9 cellular contexts compared by ENCODE assay signal in the genomic region with DNA sequence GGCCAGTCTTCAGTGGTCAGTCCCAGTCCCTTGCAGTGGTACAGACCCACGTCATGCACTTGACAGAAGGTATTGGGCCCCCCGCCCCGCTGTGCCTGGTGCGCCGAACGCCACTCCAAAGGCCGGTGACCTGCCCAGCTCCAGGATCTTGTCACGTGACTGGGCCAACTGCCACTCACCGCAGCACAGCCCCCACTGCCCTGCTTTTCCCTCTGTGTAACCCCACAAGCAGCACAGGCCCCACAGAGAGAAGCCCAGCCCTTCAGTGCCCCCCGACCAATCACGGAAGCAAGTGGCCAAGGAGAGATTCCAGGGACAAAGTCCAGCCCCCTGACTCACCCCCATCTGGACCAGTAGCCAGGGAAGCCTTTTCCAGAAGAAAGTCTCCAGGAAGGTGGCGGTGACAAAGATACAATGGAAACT. TPM values are rescaled to one million over a fixed set of nuclear protein-coding genes. Genes with fewer than 3 reads are reported as not detected.
DNase-seq lines count a peak whose midpoint lies in the region; ATAC-seq and TF ChIP-seq lines count a peak whose summit lies in the region.
"Had no signal": no experiment of that assay in that cellular context is flagged by ENCODE, and none has a peak within 500 bp of the region (broad histone marks: within the 10 kb centered on the region; RNA-seq: fewer than 3 reads in every experiment).

No MANE protein-coding gene starts in this region.

- H3K4me3 Mint-ChIP-seq in activated T-helper 1 cell treated with anti-CD3 and anti-CD28 coated beads, Interleukin-12 subunit alpha, Interleukin-12 subunit beta, Interleukin-2, Interleukin-4 antibody, amounts not matched to agents 30 ng/mL and 10 ng/mL and 1 ng/mL, durations not matched to agents 14 hours and 24 hours and 36 hours: peak overlapping the region; percentile 89

- DNase-seq in Right ventricle myocardium inferior (ENCODE audit: missing footprints) (peak; percentile 76), cardiac septum (ENCODE audit: low spot score) (no peak), left lung (peak; percentile 66 to 90), upper lobe of right lung (peak; percentile 69), NCI-H524 treated with DMSO at 0.1 percent for 48 hours (lab: John Stamatoyannopoulos, UW) (no peak), PC-9 (no peak)
- no peak for DNase-seq in activated T-helper 1 cell treated with anti-CD3 and anti-CD28 coated beads, Interleukin-12 subunit alpha, Interleukin-12 subunit beta, Interleukin-2, Interleukin-4 antibody, amounts not matched to agents 30 ng/mL and 10 ng/mL and 1 ng/mL, durations not matched to agents 14 hours and 24 hours and 36 hours (ENCODE audit: low spot score)
- DNase-seq in NK-92 treated with Interleukin-12 subunit alpha and Interleukin-12 subunit beta, amount 100 ng/mL, for 24 hours (lab: John Stamatoyannopoulos, UW): no peak
- DNase-seq: DMS79 had no signal

- H3K4me3 ChIP-seq in left lung: peak overlapping the region in 1 of 2 donors; percentile 53
- peak overlapping the region; percentile 42 for H3K4me3 ChIP-seq in upper lobe of right lung
- no peak overlapping the region for H3K4me3 ChIP-seq in PC-9

- no peaks in the 10 kb centered on the region for H3K9me2 ChIP-seq in PC-9 (ENCODE audit: insufficient read depth)

- POLR2A ChIA-PET in PC-9 (lab: Charles Lee; ENCODE audit: unreplicated experiment): interaction anchor here (0.7 kb wide), 1 partner anchor 15 kb away, joined by 4 read pairs; no protein-coding TSS in a partner anchor

- no peaks in the 10 kb centered on the region for H3K27me3 Mint-ChIP-seq in activated T-helper 1 cell treated with anti-CD3 and anti-CD28 coated beads, Interleukin-12 subunit alpha, Interleukin-12 subunit beta, Interleukin-2, Interleukin-4 antibody, amounts not matched to agents 30 ng/mL and 10 ng/mL and 1 ng/mL, durations not matched to agents 14 hours and 24 hours and 36 hours (ENCODE audit: insufficient read depth)

- no peaks in the 10 kb centered on the region for H3K36me3 ChIP-seq in left lung
- H3K36me3 ChIP-seq in upper lobe of right lung: no peaks in the 10 kb centered on the region
- H3K36me3 ChIP-seq in PC-9 (ENCODE audit: low read depth): no peaks in the 10 kb centered on the region

- no peaks in the 10 kb centered on the region for H3K9me3 ChIP-seq in left lung
- no peaks in the 10 kb centered on the region for H3K9me3 ChIP-seq in upper lobe of right lung
- H3K9me3 ChIP-seq in PC-9 (ENCODE audit: insufficient read depth, low read depth): no peaks in the 10 kb centered on the region

- no peak overlapping the region for H3K4me2 ChIP-seq in PC-9

- H3K9me3 Mint-ChIP-seq in activated T-helper 1 cell treated with anti-CD3 and anti-CD28 coated beads, Interleukin-12 subunit alpha, Interleukin-12 subunit beta, Interleukin-2, Interleukin-4 antibody, amounts not matched to agents 30 ng/mL and 10 ng/mL and 1 ng/mL, durations not matched to agents 14 hours and 24 hours and 36 hours: no peaks in the 10 kb centered on the region

- H3F3A ChIP-seq in PC-9 (ENCODE audit: insufficient read depth, low read depth): no peaks in the 10 kb centered on the region

- no peaks in the 10 kb centered on the region for H4K20me1 ChIP-seq in PC-9 (ENCODE audit: insufficient read depth)

- ATAC-seq in Right ventricle myocardium inferior (no peak), left lung (peak; percentile 19), upper lobe of right lung (peak; percentile 18)

- peak overlapping the region; percentile 56 to 95 for H3K27ac ChIP-seq in left lung
- H3K27ac ChIP-seq in upper lobe of right lung: peak overlapping the region; percentile 67
- no peak overlapping the region for H3K27ac ChIP-seq in PC-9

- TF ChIP-seq CTCF in left lung (IDR thresholded peaks at IDR 0.05): no peak
- no peak for TF ChIP-seq CTCF in upper lobe of right lung (IDR thresholded peaks at IDR 0.05)
- TF ChIP-seq CTCF in PC-9 (conservative IDR thresholded peaks at IDR 0.05): no peak

- peaks cover 62% of the 10 kb centered on the region for H3K4me1 Mint-ChIP-seq in activated T-helper 1 cell treated with anti-CD3 and anti-CD28 coated beads, Interleukin-12 subunit alpha, Interleukin-12 subunit beta, Interleukin-2, Interleukin-4 antibody, amounts not matched to agents 30 ng/mL and 10 ng/mL and 1 ng/mL, durations not matched to agents 14 hours and 24 hours and 36 hours (ENCODE audit: low read depth)

- no TSS peak for BruUV-seq in PC-9 (replicated peaks; lab: Mats Ljungman, UMichigan)

- H3K27ac Mint-ChIP-seq in activated T-helper 1 cell treated with anti-CD3 and anti-CD28 coated beads, Interleukin-12 subunit alpha, Interleukin-12 subunit beta, Interleukin-2, Interleukin-4 antibody, amounts not matched to agents 30 ng/mL and 10 ng/mL and 1 ng/mL, durations not matched to agents 14 hours and 24 hours and 36 hours: peak overlapping the region; percentile 90

- intact Hi-C loops in Right ventricle myocardium inferior (cut with DNase I): no loop called here
- intact Hi-C loops in cardiac septum (cut with DNase I): no loop called here
- intact Hi-C loops in activated T-helper 1 cell treated with anti-CD3 and anti-CD28 coated beads, Interleukin-12 subunit alpha, Interleukin-12 subunit beta, Interleukin-2, Interleukin-4 antibody, amounts not matched to agents 30 ng/mL and 10 ng/mL and 1 ng/mL, durations not matched to agents 14 hours and 24 hours and 36 hours (cut with micrococcal nuclease): loop anchor here (1.0 to 2.0 kb wide), 5 partner anchors 19 to 427 kb away; a partner anchor contains a TSS
- intact Hi-C loops in left lung (cut with DNase I): no loop called here
- intact Hi-C loops in upper lobe of right lung (cut with DNase I): no loop called here
- intact Hi-C loops in PC-9 (cut with micrococcal nuclease; ENCODE audit: unreplicated experiment): no loop called here

- peaks cover 2% of the 10 kb centered on the region for H3K36me3 Mint-ChIP-seq in activated T-helper 1 cell treated with anti-CD3 and anti-CD28 coated beads, Interleukin-12 subunit alpha, Interleukin-12 subunit beta, Interleukin-2, Interleukin-4 antibody, amounts not matched to agents 30 ng/mL and 10 ng/mL and 1 ng/mL, durations not matched to agents 14 hours and 24 hours and 36 hours (ENCODE audit: low read depth)

- H2AFZ ChIP-seq in PC-9: no peak overlapping the region

- H3K27me3 ChIP-seq in left lung (peaks cover 0 to 3% of the 10 kb centered on the region in 2 donors), upper lobe of right lung (no peaks in the 10 kb centered on the region), PC-9 (ENCODE audit: insufficient read depth, low read depth) (no peaks in the 10 kb centered on the region)

- H3K79me2 ChIP-seq in PC-9 (ENCODE audit: low read depth): no peaks in the 10 kb centered on the region

- H3K4me1 ChIP-seq in left lung (peaks cover 9 to 92% of the 10 kb centered on the region in 2 donors), upper lobe of right lung (peaks cover 28% of the 10 kb centered on the region), PC-9 (replicated peaks; ENCODE audit: insufficient read depth) (no peaks in the 10 kb centered on the region)

- CTCF ChIA-PET in PC-9 (lab: Charles Lee): no interaction called here

RNA-seq across cellular contexts. Expression of a gene that starts 0.5 kb away (rescaled TPM):
- total RNA-seq in Right ventricle myocardium inferior: 0.89 TPM
- 0.73 TPM for total RNA-seq in cardiac septum
- total RNA-seq in activated T-helper 1 cell treated with anti-CD3 and anti-CD28 coated beads, Interleukin-12 subunit alpha, Interleukin-12 subunit beta, Interleukin-2, Interleukin-4 antibody, amounts not matched to agents 30 ng/mL and 10 ng/mL and 1 ng/mL, durations not matched to agents 14 hours and 24 hours and 36 hours: 24.6 and 24.9 TPM in 2 replicates
- total RNA-seq in left lung: 10 to 100 TPM in 1 of 2 donors, 1 to 10 TPM in 1; 1.9 to 10.4 TPM
- 6.7 TPM for total RNA-seq in upper lobe of right lung
- total RNA-seq in PC-9 (2021): 0.98 TPM in 1 of 2 replicates, not detected in the other

RNA-seq across cellular contexts. Expression of a gene that starts 43.8 kb away (rescaled TPM):
- total RNA-seq in Right ventricle myocardium inferior: 3.1 TPM
- 2.3 TPM for total RNA-seq in cardiac septum
- 62.5 and 63.7 TPM in 2 replicates for total RNA-seq in activated T-helper 1 cell treated with anti-CD3 and anti-CD28 coated beads, Interleukin-12 subunit alpha, Interleukin-12 subunit beta, Interleukin-2, Interleukin-4 antibody, amounts not matched to agents 30 ng/mL and 10 ng/mL and 1 ng/mL, durations not matched to agents 14 hours and 24 hours and 36 hours
- 1 to 10 TPM; 9.4 to 9.6 TPM for total RNA-seq in left lung
- total RNA-seq in upper lobe of right lung: 4.1 TPM
- 24.9 and 27.7 TPM in 2 replicates for total RNA-seq in PC-9 (2021)

Comparison
In these comparisons a context has a peak if more than half of its experiments do, and no peak if none do; other contexts are left out.
1. DNase-seq: peak in Right ventricle myocardium inferior (single experiment), left lung (2 of 2) and upper lobe of right lung (single experiment); none in cardiac septum (single experiment), activated T-helper 1 cell treated with anti-CD3 and anti-CD28 coated beads, Interleukin-12 subunit alpha, Interleukin-12 subunit beta, Interleukin-2, Interleukin-4 antibody, amounts not matched to agents 30 ng/mL and 10 ng/mL and 1 ng/mL, durations not matched to agents 14 hours and 24 hours and 36 hours (single experiment), NCI-H524 treated with DMSO at 0.1 percent for 48 hours (single experiment), PC-9 (0 of 2) and NK-92 treated with Interleukin-12 subunit alpha and Interleukin-12 subunit beta, amount 100 ng/mL, for 24 hours (single experiment).